22 cellular contexts compared by ENCODE assay signal in the genomic region with DNA sequence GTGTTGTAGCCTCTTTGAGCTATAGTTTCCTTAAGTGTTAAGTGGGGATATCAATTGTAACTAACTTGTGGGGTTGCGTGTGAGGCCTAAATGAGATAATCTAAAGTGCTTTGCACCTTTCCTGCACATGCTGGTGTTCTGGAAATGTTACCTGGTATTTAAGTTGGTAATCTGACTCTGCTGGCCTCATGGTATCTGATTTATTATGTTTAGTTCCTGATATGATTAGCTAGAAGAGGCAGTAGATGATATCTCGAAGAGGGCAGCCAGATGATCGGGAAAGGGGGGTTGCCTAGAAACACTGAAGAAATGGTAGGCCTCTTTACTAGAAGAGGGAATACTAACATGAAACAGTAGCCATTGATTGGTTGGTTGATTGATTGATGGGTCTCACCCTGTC.
"Had no signal": no experiment of that assay in that cellular context is flagged by ENCODE, and none has a peak within 500 bp of the region (broad histone marks: within the 10 kb centered on the region; RNA-seq: fewer than 3 reads in every experiment).

No MANE protein-coding gene starts in this region.

- FAIRE-seq: RCC 7860 had no signal

- H3K27me3 ChIP-seq: SJSA1 had no signal

- H3K27ac ChIP-seq: HL-60, SJSA1 had no signal

- DNase-seq: KBM-7, MV-4-11, NCI-H1048, NCI-H1105, NCI-H1417, NCI-H1436 treated with DMSO at 0.1 percent for 48 hours, NCI-H1694, NCI-H187 treated with DMSO at 0.1 percent for 48 hours, NCI-H2029 treated with DMSO at 0.1 percent for 48 hours, NCI-H2107, NCI-H2227 treated with DMSO at 0.1 percent for 48 hours, NCI-H446, NCI-H510A, NCI-H524 treated with DMSO at 0.1 percent for 48 hours, NCI-H69, NCI-H774, Right ventricle myocardium superior, RPMI8226, SIG-M5 had no signal

- H3K9me3 ChIP-seq: SJSA1 had no signal

- H3K4me3 ChIP-seq: SJSA1 had no signal
